1 cellular context compared by ENCODE assay signal in the genomic region with DNA sequence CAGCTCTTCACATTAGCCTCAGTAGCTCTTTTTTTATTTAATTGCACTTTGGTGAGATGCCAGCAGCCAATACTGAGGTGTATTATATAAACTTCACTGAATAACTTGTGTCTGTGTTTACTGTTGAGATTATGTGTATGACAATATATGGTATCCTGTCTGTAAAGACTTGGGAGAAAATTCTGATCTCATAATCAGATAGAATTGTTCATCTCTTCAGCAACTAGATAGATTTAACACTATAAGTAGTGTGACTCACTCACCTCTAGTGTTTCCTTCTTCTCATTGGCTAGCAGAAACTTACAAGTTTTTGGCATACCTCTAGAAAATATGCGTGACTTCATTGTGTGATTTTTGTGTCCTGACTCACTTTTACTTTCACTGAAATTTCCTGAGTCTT.
TF ChIP-seq lines count a peak whose summit lies in the region.

No MANE protein-coding gene starts in this region.

TF ChIP-seq in HCT116, 20 proteins besides CTCF, POLR2A, EP300 and RAD21 (continued from another document):
- no peak for TF ChIP-seq TCF7L2 (IDR thresholded peaks at IDR 0.05; ENCODE audit: borderline replicate concordance, extremely low read depth, insufficient read depth, insufficient read length)
- no peak for TF ChIP-seq EZH2 (IDR thresholded peaks at IDR 0.05)
- no peak for TF ChIP-seq ATF3 (IDR thresholded peaks at IDR 0.05)
- TF ChIP-seq ELF1 (IDR thresholded peaks at IDR 0.05; ENCODE audit: borderline replicate concordance, low read depth), result no peak
- no peak for TF ChIP-seq SRF (IDR thresholded peaks at IDR 0.05; ENCODE audit: low read depth)
- TF ChIP-seq ZNF274 (IDR thresholded peaks at IDR 0.05; ENCODE audit: low read depth, low read length), result no peak
- TF ChIP-seq CEBPB (IDR thresholded peaks at IDR 0.05; ENCODE audit: low read depth), result no peak
- no peak for TF ChIP-seq EGR1 (IDR thresholded peaks at IDR 0.05; ENCODE audit: low read depth)
